ENCODE assay signal across 15 cellular contexts in genomic region chr14:101191086-101191881, GRCh38.
"Had no signal": no experiment of that assay in that cellular context is flagged by ENCODE, and none has a peak within 500 bp of the region (broad histone marks: within the 10 kb centered on the region; RNA-seq: fewer than 3 reads in every experiment).

No MANE protein-coding gene starts in this region.

- H3K4me1 ChIP-seq: prostate gland, thyroid gland had no signal

- H3K4me3 ChIP-seq: prostate gland, thyroid gland had no signal

- H3K9me3 ChIP-seq: prostate gland, thyroid gland had no signal

- H3K9me3 Mint-ChIP-seq: activated CD8-positive, alpha-beta T cell treated with anti-CD3 and anti-CD28 coated beads for 36 hours; naive thymus-derived CD8-positive, alpha-beta T cell; stimulated activated effector memory CD8-positive, alpha-beta T cell treated with anti-CD3 and anti-CD28 coated beads, Interleukin-12 subunit alpha, Interleukin-12 subunit beta, amount 100 ng/mL, for 72 hours; T-helper 1 cell treated with Interleukin-12 subunit alpha and Interleukin-12 subunit beta and Interleukin-4 antibody, amounts not matched to agents 30 μg/mL and 1 μg/mL, for 36 hours had no signal

- H3K4me3 Mint-ChIP-seq: activated CD4-positive, alpha-beta T cell treated with anti-CD3 and anti-CD28 coated beads for 36 hours; activated CD8-positive, alpha-beta T cell treated with anti-CD3 and anti-CD28 coated beads for 36 hours; memory B cell; naive thymus-derived CD8-positive, alpha-beta T cell; stimulated activated effector memory CD8-positive, alpha-beta T cell treated with anti-CD3 and anti-CD28 coated beads, Interleukin-12 subunit alpha, Interleukin-12 subunit beta, amount 100 ng/mL, for 72 hours; T-helper 1 cell treated with Interleukin-12 subunit alpha and Interleukin-12 subunit beta and Interleukin-4 antibody, amounts not matched to agents 30 μg/mL and 1 μg/mL, for 36 hours had no signal

- H3K4me1 Mint-ChIP-seq: activated CD4-positive, alpha-beta T cell treated with anti-CD3 and anti-CD28 coated beads for 36 hours; memory B cell; naive thymus-derived CD8-positive, alpha-beta T cell; stimulated activated effector memory CD8-positive, alpha-beta T cell treated with anti-CD3 and anti-CD28 coated beads, Interleukin-12 subunit alpha, Interleukin-12 subunit beta, amount 100 ng/mL, for 72 hours had no signal

- H3K36me3 Mint-ChIP-seq: memory B cell; naive thymus-derived CD8-positive, alpha-beta T cell; stimulated activated effector memory CD8-positive, alpha-beta T cell treated with anti-CD3 and anti-CD28 coated beads, Interleukin-12 subunit alpha, Interleukin-12 subunit beta, amount 100 ng/mL, for 72 hours had no signal

- H3K27me3 Mint-ChIP-seq: activated CD4-positive, alpha-beta T cell treated with anti-CD3 and anti-CD28 coated beads for 36 hours; activated CD8-positive, alpha-beta T cell treated with anti-CD3 and anti-CD28 coated beads for 36 hours; memory B cell had no signal

- H3K27me3 ChIP-seq: thyroid gland had no signal

- H3K27ac ChIP-seq: prostate gland, thyroid gland had no signal

- H3K27ac Mint-ChIP-seq: activated CD4-positive, alpha-beta T cell treated with anti-CD3 and anti-CD28 coated beads for 36 hours; activated CD8-positive, alpha-beta T cell treated with anti-CD3 and anti-CD28 coated beads for 36 hours; memory B cell; naive thymus-derived CD8-positive, alpha-beta T cell; stimulated activated effector memory CD8-positive, alpha-beta T cell treated with anti-CD3 and anti-CD28 coated beads, Interleukin-12 subunit alpha, Interleukin-12 subunit beta, amount 100 ng/mL, for 72 hours; T-helper 1 cell treated with Interleukin-12 subunit alpha and Interleukin-12 subunit beta and Interleukin-4 antibody, amounts not matched to agents 30 μg/mL and 1 μg/mL, for 36 hours had no signal

- DNase-seq: activated CD4-positive, alpha-beta T cell treated with anti-CD3 and anti-CD28 coated beads for 36 hours; activated CD8-positive, alpha-beta T cell treated with anti-CD3 and anti-CD28 coated beads for 36 hours; activated naive CD4-positive, alpha-beta T cell treated with Interleukin-2 at 50 U/mL for 16 hours; aorta; dermis blood vessel endothelial cell; left ventricle myocardium superior; occipital lobe; stimulated activated CD4-positive, alpha-beta T cell treated with anti-CD3 and anti-CD28 coated beads, Interleukin-12 subunit alpha, Interleukin-12 subunit beta, amount 100 ng/mL, for 4 hours; stimulated activated CD4-positive, alpha-beta T cell treated with anti-CD3 and anti-CD28 coated beads, Interleukin-2, amount 100 ng/mL, for 24 hours; thyroid gland had no signal

- H3K36me3 ChIP-seq: prostate gland, thyroid gland had no signal

- ATAC-seq: activated CD4-positive, alpha-beta T cell treated with anti-CD3 and anti-CD28 coated beads for 36 hours; activated CD8-positive, alpha-beta T cell treated with anti-CD3 and anti-CD28 coated beads for 36 hours; left ventricle myocardium superior; naive thymus-derived CD8-positive, alpha-beta T cell; stimulated activated effector memory CD8-positive, alpha-beta T cell treated with anti-CD3 and anti-CD28 coated beads, Interleukin-12 subunit alpha, Interleukin-12 subunit beta, amount 100 ng/mL, for 72 hours had no signal
